In the genomic region with DNA sequence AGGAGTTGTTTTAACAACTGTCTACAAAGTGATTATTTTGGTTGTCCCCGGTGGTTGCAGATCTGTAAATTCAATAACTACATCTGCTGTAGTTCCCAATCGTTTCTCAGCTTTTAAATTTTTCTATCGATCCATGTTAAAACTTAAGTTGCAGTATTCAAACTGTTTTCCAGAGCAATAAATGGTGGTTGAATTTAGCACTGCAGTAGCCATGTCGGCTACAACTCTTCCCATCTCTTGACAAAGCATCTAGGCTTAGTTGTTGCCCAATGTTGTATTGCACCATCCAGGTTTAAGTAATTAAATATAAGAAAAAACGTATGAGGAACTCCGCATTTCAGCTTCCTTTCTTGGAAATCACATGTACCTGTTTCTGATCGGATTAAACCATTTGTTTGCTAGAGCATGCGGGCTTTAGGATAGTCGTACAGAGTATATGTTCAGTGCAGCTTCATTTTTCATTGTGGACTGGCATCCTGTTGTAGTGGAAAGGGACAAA, we compare ENCODE assay signal across 1 cellular context.
TF ChIP-seq lines count a peak whose summit lies in the region.

No MANE protein-coding gene starts in this region.

TF ChIP-seq in K562, 482 proteins besides CTCF, POLR2A, EP300 and RAD21 (continues in another document):
- TF ChIP-seq DPF2 (IDR thresholded peaks at IDR 0.05) = peak; percentile 36
- TF ChIP-seq, protein P1, sequence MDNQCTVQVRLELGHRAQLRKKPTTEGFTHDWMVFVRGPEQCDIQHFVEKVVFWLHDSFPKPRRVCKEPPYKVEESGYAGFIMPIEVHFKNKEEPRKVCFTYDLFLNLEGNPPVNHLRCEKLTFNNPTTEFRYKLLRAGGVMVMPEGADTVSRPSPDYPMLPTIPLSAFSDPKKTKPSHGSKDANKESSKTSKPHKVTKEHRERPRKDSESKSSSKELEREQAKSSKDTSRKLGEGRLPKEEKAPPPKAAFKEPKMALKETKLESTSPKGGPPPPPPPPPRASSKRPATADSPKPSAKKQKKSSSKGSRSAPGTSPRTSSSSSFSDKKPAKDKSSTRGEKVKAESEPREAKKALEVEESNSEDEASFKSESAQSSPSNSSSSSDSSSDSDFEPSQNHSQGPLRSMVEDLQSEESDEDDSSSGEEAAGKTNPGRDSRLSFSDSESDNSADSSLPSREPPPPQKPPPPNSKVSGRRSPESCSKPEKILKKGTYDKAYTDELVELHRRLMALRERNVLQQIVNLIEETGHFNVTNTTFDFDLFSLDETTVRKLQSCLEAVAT (IDR thresholded peaks at IDR 0.05) = 0 out of 4 replicates have a peak, but pooled peaks of 1 of the 2 experiments have one; percentile 31
- 0 out of 2 replicates have a peak, but pooled peaks have one; percentile 44 for TF ChIP-seq ZNF77 (CRISPR knock-in tag; IDR thresholded peaks at IDR 0.05)
- no peak for TF ChIP-seq ZNF696 (CRISPR knock-in tag; conservative IDR thresholded peaks at IDR 0.05)
- no peak for TF ChIP-seq FOXM1 (IDR thresholded peaks at IDR 0.05; ENCODE audit: low read depth)
- TF ChIP-seq FOXM1 (CRISPR knock-in tag; IDR thresholded peaks at IDR 0.05; ENCODE audit: low read depth) = no peak
- TF ChIP-seq, protein P2, sequence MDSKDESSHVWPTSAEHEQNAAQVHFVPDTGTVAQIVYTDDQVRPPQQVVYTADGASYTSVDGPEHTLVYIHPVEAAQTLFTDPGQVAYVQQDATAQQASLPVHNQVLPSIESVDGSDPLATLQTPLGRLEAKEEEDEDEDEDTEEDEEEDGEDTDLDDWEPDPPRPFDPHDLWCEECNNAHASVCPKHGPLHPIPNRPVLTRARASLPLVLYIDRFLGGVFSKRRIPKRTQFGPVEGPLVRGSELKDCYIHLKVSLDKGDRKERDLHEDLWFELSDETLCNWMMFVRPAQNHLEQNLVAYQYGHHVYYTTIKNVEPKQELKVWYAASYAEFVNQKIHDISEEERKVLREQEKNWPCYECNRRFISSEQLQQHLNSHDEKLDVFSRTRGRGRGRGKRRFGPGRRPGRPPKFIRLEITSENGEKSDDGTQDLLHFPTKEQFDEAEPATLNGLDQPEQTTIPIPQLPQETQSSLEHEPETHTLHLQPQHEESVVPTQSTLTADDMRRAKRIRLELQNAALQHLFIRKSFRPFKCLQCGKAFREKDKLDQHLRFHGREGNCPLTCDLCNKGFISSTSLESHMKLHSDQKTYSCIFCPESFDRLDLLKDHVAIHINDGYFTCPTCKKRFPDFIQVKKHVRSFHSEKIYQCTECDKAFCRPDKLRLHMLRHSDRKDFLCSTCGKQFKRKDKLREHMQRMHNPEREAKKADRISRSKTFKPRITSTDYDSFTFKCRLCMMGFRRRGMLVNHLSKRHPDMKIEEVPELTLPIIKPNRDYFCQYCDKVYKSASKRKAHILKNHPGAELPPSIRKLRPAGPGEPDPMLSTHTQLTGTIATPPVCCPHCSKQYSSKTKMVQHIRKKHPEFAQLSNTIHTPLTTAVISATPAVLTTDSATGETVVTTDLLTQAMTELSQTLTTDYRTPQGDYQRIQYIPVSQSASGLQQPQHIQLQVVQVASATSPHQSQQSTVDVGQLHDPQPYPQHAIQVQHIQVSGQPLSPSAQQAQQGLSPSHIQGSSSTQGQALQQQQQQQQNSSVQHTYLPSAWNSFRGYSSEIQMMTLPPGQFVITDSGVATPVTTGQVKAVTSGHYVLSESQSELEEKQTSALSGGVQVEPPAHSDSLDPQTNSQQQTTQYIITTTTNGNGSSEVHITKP (IDR thresholded peaks at IDR 0.05; ENCODE audit: partially characterized antibody) = peak; percentile 63
- peak; percentile 58 for TF ChIP-seq BRD9 (IDR thresholded peaks at IDR 0.05; ENCODE audit: low read depth, partially characterized antibody)
- no peak for TF ChIP-seq HINFP (tag; conservative IDR thresholded peaks at IDR 0.05; ENCODE audit: low read depth)
- TF ChIP-seq, protein P3, sequence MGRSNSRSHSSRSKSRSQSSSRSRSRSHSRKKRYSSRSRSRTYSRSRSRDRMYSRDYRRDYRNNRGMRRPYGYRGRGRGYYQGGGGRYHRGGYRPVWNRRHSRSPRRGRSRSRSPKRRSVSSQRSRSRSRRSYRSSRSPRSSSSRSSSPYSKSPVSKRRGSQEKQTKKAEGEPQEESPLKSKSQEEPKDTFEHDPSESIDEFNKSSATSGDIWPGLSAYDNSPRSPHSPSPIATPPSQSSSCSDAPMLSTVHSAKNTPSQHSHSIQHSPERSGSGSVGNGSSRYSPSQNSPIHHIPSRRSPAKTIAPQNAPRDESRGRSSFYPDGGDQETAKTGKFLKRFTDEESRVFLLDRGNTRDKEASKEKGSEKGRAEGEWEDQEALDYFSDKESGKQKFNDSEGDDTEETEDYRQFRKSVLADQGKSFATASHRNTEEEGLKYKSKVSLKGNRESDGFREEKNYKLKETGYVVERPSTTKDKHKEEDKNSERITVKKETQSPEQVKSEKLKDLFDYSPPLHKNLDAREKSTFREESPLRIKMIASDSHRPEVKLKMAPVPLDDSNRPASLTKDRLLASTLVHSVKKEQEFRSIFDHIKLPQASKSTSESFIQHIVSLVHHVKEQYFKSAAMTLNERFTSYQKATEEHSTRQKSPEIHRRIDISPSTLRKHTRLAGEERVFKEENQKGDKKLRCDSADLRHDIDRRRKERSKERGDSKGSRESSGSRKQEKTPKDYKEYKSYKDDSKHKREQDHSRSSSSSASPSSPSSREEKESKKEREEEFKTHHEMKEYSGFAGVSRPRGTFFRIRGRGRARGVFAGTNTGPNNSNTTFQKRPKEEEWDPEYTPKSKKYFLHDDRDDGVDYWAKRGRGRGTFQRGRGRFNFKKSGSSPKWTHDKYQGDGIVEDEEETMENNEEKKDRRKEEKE (IDR thresholded peaks at IDR 0.05; ENCODE audit: borderline replicate concordance in 1 of 2, control insufficient read depth in 1 of 2, low read depth in 2 of 2, low read length in 1 of 2) = no peak
- no peak for TF ChIP-seq JUNB (CRISPR knock-in tag; conservative IDR thresholded peaks at IDR 0.05)
- TF ChIP-seq ARID1B (IDR thresholded peaks at IDR 0.05) = 0 out of 2 replicates have a peak, but pooled peaks have one; percentile 16
- 0 out of 2 replicates have a peak, but pooled peaks have one; percentile 61 for TF ChIP-seq NBN (IDR thresholded peaks at IDR 0.05; ENCODE audit: low read depth)
- TF ChIP-seq, protein P4, sequence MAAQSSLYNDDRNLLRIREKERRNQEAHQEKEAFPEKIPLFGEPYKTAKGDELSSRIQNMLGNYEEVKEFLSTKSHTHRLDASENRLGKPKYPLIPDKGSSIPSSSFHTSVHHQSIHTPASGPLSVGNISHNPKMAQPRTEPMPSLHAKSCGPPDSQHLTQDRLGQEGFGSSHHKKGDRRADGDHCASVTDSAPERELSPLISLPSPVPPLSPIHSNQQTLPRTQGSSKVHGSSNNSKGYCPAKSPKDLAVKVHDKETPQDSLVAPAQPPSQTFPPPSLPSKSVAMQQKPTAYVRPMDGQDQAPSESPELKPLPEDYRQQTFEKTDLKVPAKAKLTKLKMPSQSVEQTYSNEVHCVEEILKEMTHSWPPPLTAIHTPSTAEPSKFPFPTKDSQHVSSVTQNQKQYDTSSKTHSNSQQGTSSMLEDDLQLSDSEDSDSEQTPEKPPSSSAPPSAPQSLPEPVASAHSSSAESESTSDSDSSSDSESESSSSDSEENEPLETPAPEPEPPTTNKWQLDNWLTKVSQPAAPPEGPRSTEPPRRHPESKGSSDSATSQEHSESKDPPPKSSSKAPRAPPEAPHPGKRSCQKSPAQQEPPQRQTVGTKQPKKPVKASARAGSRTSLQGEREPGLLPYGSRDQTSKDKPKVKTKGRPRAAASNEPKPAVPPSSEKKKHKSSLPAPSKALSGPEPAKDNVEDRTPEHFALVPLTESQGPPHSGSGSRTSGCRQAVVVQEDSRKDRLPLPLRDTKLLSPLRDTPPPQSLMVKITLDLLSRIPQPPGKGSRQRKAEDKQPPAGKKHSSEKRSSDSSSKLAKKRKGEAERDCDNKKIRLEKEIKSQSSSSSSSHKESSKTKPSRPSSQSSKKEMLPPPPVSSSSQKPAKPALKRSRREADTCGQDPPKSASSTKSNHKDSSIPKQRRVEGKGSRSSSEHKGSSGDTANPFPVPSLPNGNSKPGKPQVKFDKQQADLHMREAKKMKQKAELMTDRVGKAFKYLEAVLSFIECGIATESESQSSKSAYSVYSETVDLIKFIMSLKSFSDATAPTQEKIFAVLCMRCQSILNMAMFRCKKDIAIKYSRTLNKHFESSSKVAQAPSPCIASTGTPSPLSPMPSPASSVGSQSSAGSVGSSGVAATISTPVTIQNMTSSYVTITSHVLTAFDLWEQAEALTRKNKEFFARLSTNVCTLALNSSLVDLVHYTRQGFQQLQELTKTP (IDR thresholded peaks at IDR 0.05; ENCODE audit: low read depth in 1 of 2, partially characterized antibody in 2 of 2) = peak in 1 of 2 experiments; percentile 43
- peak; percentile 93 for TF ChIP-seq CEBPB (tag; IDR thresholded peaks at IDR 0.05)
- peak; percentile 38; the same call in 1 of the 2 replicates for TF ChIP-seq MEF2D (tag; conservative IDR thresholded peaks at IDR 0.05; ENCODE audit: low read depth)
- 0 out of 4 replicates have a peak, but pooled peaks of 1 of the 2 experiments have one; percentile 2 for TF ChIP-seq FOXA3 (CRISPR knock-in tag; conservative IDR thresholded peaks at IDR 0.05 in 1 of 2, IDR thresholded peaks at IDR 0.05 in 1 of 2)
- TF ChIP-seq ZBTB40 (IDR thresholded peaks at IDR 0.05) = 0 out of 2 replicates have a peak, but pooled peaks have one; percentile 46
- TF ChIP-seq ZBTB40 (CRISPR knock-in tag; IDR thresholded peaks at IDR 0.05) = no peak
- peak; percentile 48; the same call in 1 of the 2 replicates for TF ChIP-seq SMARCE1 (IDR thresholded peaks at IDR 0.05)
- peak in 1 of 2 experiments; percentile 1; a peak in 1 of 4 replicates for TF ChIP-seq SIN3A (IDR thresholded peaks at IDR 0.05; ENCODE audit: borderline replicate concordance in 2 of 2, control insufficient read depth in 1 of 2, low read depth in 2 of 2, low read length in 2 of 2)
- TF ChIP-seq YY1 (IDR thresholded peaks at IDR 0.05; ENCODE audit: borderline replicate concordance in 1 of 3, control insufficient read depth in 1 of 3, extremely low read depth in 1 of 3, insufficient read depth in 3 of 3, insufficient read length in 1 of 3, insufficient replicate concordance in 2 of 3, low read depth in 1 of 3, low read length in 2 of 3) = peak in 1 of 3 experiments; percentile 30
- peak; percentile 55; the same call in 1 of the 2 replicates for TF ChIP-seq CEBPG (CRISPR knock-in tag; IDR thresholded peaks at IDR 0.05)
- TF ChIP-seq CEBPG (tag; conservative IDR thresholded peaks at IDR 0.05 in 1 of 2, IDR thresholded peaks at IDR 0.05 in 1 of 2) = peak; percentile 75 to 96
- 0 out of 2 replicates have a peak, but pooled peaks have one; percentile 63 for TF ChIP-seq ZNF175 (CRISPR knock-in tag; IDR thresholded peaks at IDR 0.05; ENCODE audit: low read depth)
- no peak for TF ChIP-seq LCOR (CRISPR knock-in tag; IDR thresholded peaks at IDR 0.05)
- no peak for TF ChIP-seq ZNF140 (CRISPR knock-in tag; IDR thresholded peaks at IDR 0.05)
- 0 out of 4 replicates have a peak, but pooled peaks of 1 of the 2 experiments have one; percentile 26 for TF ChIP-seq SRF (CRISPR knock-in tag; IDR thresholded peaks at IDR 0.05)
